2 cellular contexts compared by ENCODE assay signal in genomic region chr20:37525810-37526209, GRCh38.
TF ChIP-seq lines count a peak whose summit lies in the region.

No MANE protein-coding gene starts in this region.

TF ChIP-seq in SK-N-SH, 30 proteins besides CTCF, POLR2A, EP300 and RAD21 (continued from another document):
- no peak for TF ChIP-seq REST (IDR thresholded peaks at IDR 0.05; ENCODE audit: low read depth, low read length)
- TF ChIP-seq RFX5 (IDR thresholded peaks at IDR 0.05; ENCODE audit: low read length): no peak
- TF ChIP-seq ZBTB33 (IDR thresholded peaks at IDR 0.05; ENCODE audit: borderline replicate concordance, low read depth): no peak
- no peak for TF ChIP-seq SIN3A (IDR thresholded peaks at IDR 0.05; ENCODE audit: borderline replicate concordance, low read depth, low read length)
- TF ChIP-seq MAX (IDR thresholded peaks at IDR 0.05; ENCODE audit: low read depth): no peak
- no peak for TF ChIP-seq FOSL2 (IDR thresholded peaks at IDR 0.05; ENCODE audit: borderline replicate concordance, low read depth)
- TF ChIP-seq, protein P1, sequence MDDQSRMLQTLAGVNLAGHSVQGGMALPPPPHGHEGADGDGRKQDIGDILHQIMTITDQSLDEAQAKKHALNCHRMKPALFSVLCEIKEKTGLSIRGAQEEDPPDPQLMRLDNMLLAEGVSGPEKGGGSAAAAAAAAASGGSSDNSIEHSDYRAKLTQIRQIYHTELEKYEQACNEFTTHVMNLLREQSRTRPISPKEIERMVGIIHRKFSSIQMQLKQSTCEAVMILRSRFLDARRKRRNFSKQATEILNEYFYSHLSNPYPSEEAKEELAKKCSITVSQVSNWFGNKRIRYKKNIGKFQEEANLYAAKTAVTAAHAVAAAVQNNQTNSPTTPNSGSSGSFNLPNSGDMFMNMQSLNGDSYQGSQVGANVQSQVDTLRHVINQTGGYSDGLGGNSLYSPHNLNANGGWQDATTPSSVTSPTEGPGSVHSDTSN (IDR thresholded peaks at IDR 0.05): no peak
- TF ChIP-seq EZH2phosphoT487 (IDR thresholded peaks at IDR 0.05; ENCODE audit: borderline replicate concordance, low read depth): no peak

TF ChIP-seq in SK-N-SH treated with all-trans-retinoic acid at 6 μM for 48 hours, 23 proteins besides CTCF, POLR2A, EP300 and RAD21 (continued from another document):
- TF ChIP-seq, protein P2, sequence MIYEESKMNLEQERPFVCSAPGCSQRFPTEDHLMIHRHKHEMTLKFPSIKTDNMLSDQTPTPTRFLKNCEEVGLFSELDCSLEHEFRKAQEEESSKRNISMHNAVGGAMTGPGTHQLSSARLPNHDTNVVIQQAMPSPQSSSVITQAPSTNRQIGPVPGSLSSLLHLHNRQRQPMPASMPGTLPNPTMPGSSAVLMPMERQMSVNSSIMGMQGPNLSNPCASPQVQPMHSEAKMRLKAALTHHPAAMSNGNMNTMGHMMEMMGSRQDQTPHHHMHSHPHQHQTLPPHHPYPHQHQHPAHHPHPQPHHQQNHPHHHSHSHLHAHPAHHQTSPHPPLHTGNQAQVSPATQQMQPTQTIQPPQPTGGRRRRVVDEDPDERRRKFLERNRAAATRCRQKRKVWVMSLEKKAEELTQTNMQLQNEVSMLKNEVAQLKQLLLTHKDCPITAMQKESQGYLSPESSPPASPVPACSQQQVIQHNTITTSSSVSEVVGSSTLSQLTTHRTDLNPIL (CRISPR knock-in tag; IDR thresholded peaks at IDR 0.05; ENCODE audit: low read depth): no peak
- TF ChIP-seq ZFP30 (CRISPR knock-in tag; IDR thresholded peaks at IDR 0.05) (no peak), ZNF70 (CRISPR knock-in tag; IDR thresholded peaks at IDR 0.05) (no peak), ARNTL (CRISPR knock-in tag; IDR thresholded peaks at IDR 0.05; ENCODE audit: borderline replicate concordance, low read depth) (no peak), OSR1 (CRISPR knock-in tag; IDR thresholded peaks at IDR 0.05) (no peak)
